1 cellular context compared by ENCODE assay signal in the genomic region with DNA sequence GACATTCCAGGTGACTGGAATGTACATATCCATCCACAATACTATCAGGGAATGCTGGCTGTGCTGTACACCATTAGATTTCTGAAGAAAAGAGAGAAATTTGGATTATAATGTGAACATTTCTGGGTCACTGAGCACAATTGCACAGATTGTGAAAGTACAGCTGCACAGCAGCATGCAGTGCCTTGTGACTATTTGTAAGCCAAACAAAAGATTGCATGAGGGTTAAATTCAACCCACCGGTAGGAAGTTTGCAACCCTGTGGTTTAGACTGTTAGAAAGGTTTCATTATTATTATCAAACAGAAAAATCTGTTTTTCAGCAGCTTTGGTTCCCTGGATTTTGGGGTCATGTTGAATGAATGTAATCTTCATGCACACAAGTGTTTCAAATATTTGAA.
TF ChIP-seq lines count a peak whose summit lies in the region.

No MANE protein-coding gene starts in this region.

TF ChIP-seq in IMR-90, 13 proteins besides CTCF, POLR2A, EP300 and RAD21:
- TF ChIP-seq NFE2L2 (IDR thresholded peaks at IDR 0.05; ENCODE audit: low read depth, low read length), result no peak
- no peak for TF ChIP-seq MAFK (IDR thresholded peaks at IDR 0.05; ENCODE audit: low read depth, low read length)
